In the genomic region with DNA sequence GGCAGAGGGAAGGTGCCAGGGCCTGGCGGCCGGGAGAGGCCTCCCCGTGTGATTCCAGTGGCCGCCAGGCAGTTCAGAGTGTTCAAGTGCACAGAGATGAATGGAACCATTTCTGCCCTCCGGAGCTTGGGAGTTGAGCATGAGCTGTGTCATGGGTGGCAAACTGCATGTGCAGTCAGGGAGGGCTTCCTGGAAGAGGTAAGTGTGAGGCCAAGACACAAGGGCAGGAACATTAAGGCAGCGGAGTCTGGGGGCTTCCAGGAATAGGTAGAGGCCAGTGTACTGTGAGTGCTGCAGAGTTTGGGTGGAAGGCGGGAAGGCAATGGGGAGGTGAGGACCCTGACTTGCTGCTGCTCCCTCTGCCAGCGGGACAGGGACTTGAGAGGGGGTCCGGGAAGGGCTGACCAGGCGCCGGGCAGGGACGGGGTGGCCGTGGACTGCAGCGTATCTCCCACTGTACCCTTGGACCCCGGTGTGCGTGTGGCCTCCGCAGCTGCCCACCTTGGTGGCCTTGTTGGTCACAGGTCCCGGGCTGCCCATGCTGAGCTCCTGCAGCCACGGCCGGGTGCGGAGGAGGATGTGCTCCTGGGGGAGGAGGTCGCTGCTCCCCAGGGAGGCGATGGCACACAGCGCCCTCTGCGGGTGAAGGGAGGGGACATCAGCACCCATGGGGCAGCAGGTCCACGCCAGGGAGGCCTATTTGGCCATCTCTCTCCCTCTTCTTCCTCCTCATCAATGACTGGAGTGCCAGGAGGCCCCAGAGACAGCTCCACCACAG, we compare ENCODE assay signal across 11 cellular contexts. TPM values are rescaled to one million over a fixed set of nuclear protein-coding genes. Genes with fewer than 3 reads are reported as not detected.
A peak's percentile ranks its signal among the peaks of the same experiment; 100 is the strongest.
DNase-seq lines count a peak whose midpoint lies in the region; ATAC-seq and TF ChIP-seq lines count a peak whose summit lies in the region.
"Had no signal": no experiment of that assay in that cellular context is flagged by ENCODE, and none has a peak within 500 bp of the region (broad histone marks: within the 10 kb centered on the region; RNA-seq: fewer than 3 reads in every experiment).

No MANE protein-coding gene starts in this region.

- H3K36me3 ChIP-seq in RWPE2 (ENCODE audit: low read depth) = peaks cover 16% of the 10 kb centered on the region
- peaks cover 0 to 52% (median 4%) of the 10 kb centered on the region in 3 experiments for H3K36me3 ChIP-seq in naive thymus-derived CD4-positive, alpha-beta T cell (ENCODE audit: control insufficient read depth in 2 of 3, insufficient read depth in 3 of 3, low read length in 3 of 3)
- H3K36me3 ChIP-seq: ovary had no signal

- H3K27ac ChIP-seq in RWPE2 (ENCODE audit: poor library complexity, severe bottlenecking) = no peak overlapping the region
- H3K27ac ChIP-seq in foreskin keratinocyte = no peak overlapping the region
- H3K27ac ChIP-seq in naive thymus-derived CD4-positive, alpha-beta T cell (ENCODE audit: low read depth, low read length) = no peak overlapping the region
- H3K27ac ChIP-seq: ovary had no signal

- POLR2A ChIA-PET in naive thymus-derived CD4-positive, alpha-beta T cell (lab: Charles Lee) = no interaction called here

- H3K4me3 Mint-ChIP-seq in stimulated activated naive CD8-positive, alpha-beta T cell treated with anti-CD3 and anti-CD28 coated beads, Interleukin-15, amount 100 ng/mL, for 72 hours = no peak overlapping the region
- H3K4me3 Mint-ChIP-seq in naive thymus-derived CD4-positive, alpha-beta T cell = no peak overlapping the region
- H3K4me3 Mint-ChIP-seq in activated naive CD4-positive, alpha-beta T cell treated with anti-CD3 and anti-CD28 coated beads for 36 hours = no peak overlapping the region

- TF ChIP-seq CTCF in RWPE2 (IDR thresholded peaks at IDR 0.05; ENCODE audit: poor library complexity, severe bottlenecking) (peak; percentile 16), foreskin keratinocyte (conservative IDR thresholded peaks at IDR 0.05) (peak; percentile 59)

- no peak overlapping the region for H3K4me3 ChIP-seq in RWPE2 (ENCODE audit: severe bottlenecking)
- H3K4me3 ChIP-seq in naive thymus-derived CD4-positive, alpha-beta T cell (ENCODE audit: low read length) = no peak overlapping the region
- H3K4me3 ChIP-seq: ovary had no signal

- H3K9me3 Mint-ChIP-seq in stimulated activated naive CD8-positive, alpha-beta T cell treated with anti-CD3 and anti-CD28 coated beads, Interleukin-15, amount 100 ng/mL, for 72 hours = no peaks in the 10 kb centered on the region
- no peaks in the 10 kb centered on the region for H3K9me3 Mint-ChIP-seq in naive thymus-derived CD4-positive, alpha-beta T cell
- no peaks in the 10 kb centered on the region for H3K9me3 Mint-ChIP-seq in activated naive CD4-positive, alpha-beta T cell treated with anti-CD3 and anti-CD28 coated beads for 36 hours

- peaks cover 17% of the 10 kb centered on the region for H3K4me1 Mint-ChIP-seq in stimulated activated naive CD8-positive, alpha-beta T cell treated with anti-CD3 and anti-CD28 coated beads, Interleukin-15, amount 100 ng/mL, for 72 hours
- peaks cover 8 to 28% (median 16%) of the 10 kb centered on the region in 7 donors for H3K4me1 Mint-ChIP-seq in naive thymus-derived CD4-positive, alpha-beta T cell
- H3K4me1 Mint-ChIP-seq in activated naive CD4-positive, alpha-beta T cell treated with anti-CD3 and anti-CD28 coated beads for 36 hours (ENCODE audit: low read depth) = no peaks in the 10 kb centered on the region

- ATAC-seq in stimulated activated naive CD8-positive, alpha-beta T cell treated with anti-CD3 and anti-CD28 coated beads, Interleukin-15, Interleukin-2, amounts not matched to agents 100 U/mL and 50 U/mL, for 24 hours = no peak
- no peak for ATAC-seq in stimulated activated naive CD8-positive, alpha-beta T cell treated with anti-CD3 and anti-CD28 coated beads, Interleukin-15, amount 100 ng/mL, for 72 hours
- ATAC-seq in RWPE2 (ENCODE audit: low read depth) (no peak), foreskin keratinocyte (peak; percentile 14), GM21619 (IDR thresholded peaks at IDR 0.05; ENCODE audit: unreplicated experiment) (no peak)
- no peak for ATAC-seq in naive thymus-derived CD4-positive, alpha-beta T cell
- ATAC-seq: activated CD4-positive, CD25-positive, alpha-beta regulatory T cell treated with anti-CD3 and anti-CD28 coated beads, Interleukin-2, amount 50 U/mL, for 24 hours had no signal

- H3K27ac Mint-ChIP-seq in stimulated activated naive CD8-positive, alpha-beta T cell treated with anti-CD3 and anti-CD28 coated beads, Interleukin-15, amount 100 ng/mL, for 72 hours = peak overlapping the region in 1 of 2 donors; percentile 58
- no peak overlapping the region for H3K27ac Mint-ChIP-seq in naive thymus-derived CD4-positive, alpha-beta T cell
- no peak overlapping the region for H3K27ac Mint-ChIP-seq in activated naive CD4-positive, alpha-beta T cell treated with anti-CD3 and anti-CD28 coated beads for 36 hours

- H3K27me3 ChIP-seq in RWPE2 (ENCODE audit: insufficient read depth, poor library complexity, severe bottlenecking) (no peaks in the 10 kb centered on the region), foreskin keratinocyte (no peaks in the 10 kb centered on the region)
- no peaks in the 10 kb centered on the region for H3K27me3 ChIP-seq in naive thymus-derived CD4-positive, alpha-beta T cell (ENCODE audit: control insufficient read depth in 2 of 2, insufficient read depth in 2 of 2, low read length in 2 of 2)
- H3K27me3 ChIP-seq: ovary had no signal

- intact Hi-C loops in naive thymus-derived CD4-positive, alpha-beta T cell (cut with micrococcal nuclease) = no loop called here
- intact Hi-C loops in activated naive CD4-positive, alpha-beta T cell treated with anti-CD3 and anti-CD28 coated beads for 36 hours (cut with micrococcal nuclease) = no loop called here

- H3K4me1 ChIP-seq in RWPE2 (ENCODE audit: insufficient read depth, poor library complexity, severe bottlenecking) (no peaks in the 10 kb centered on the region), foreskin keratinocyte (no peaks in the 10 kb centered on the region)
- H3K4me1 ChIP-seq in naive thymus-derived CD4-positive, alpha-beta T cell (ENCODE audit: control insufficient read depth in 2 of 2, insufficient read depth in 2 of 2, low read length in 2 of 2) = no peaks in the 10 kb centered on the region

- H3K9me3 ChIP-seq in RWPE2 (ENCODE audit: severe bottlenecking) = peaks cover 3% of the 10 kb centered on the region
- no peaks in the 10 kb centered on the region for H3K9me3 ChIP-seq in naive thymus-derived CD4-positive, alpha-beta T cell (ENCODE audit: control insufficient read depth in 2 of 3, low read length in 3 of 3)
- H3K9me3 ChIP-seq: ovary had no signal

- peaks cover 9 to 21% (median 14%) of the 10 kb centered on the region in 5 donors for H3K36me3 Mint-ChIP-seq in naive thymus-derived CD4-positive, alpha-beta T cell
- H3K36me3 Mint-ChIP-seq in activated naive CD4-positive, alpha-beta T cell treated with anti-CD3 and anti-CD28 coated beads for 36 hours (ENCODE audit: low read depth) = peaks cover 12% of the 10 kb centered on the region

- peak; percentile 40 for DNase-seq in stimulated activated naive CD8-positive, alpha-beta T cell treated with anti-CD3 and anti-CD28 coated beads, Interleukin-15, Interleukin-2, amounts not matched to agents 100 U/mL and 50 U/mL, for 24 hours
- DNase-seq in stimulated activated naive CD8-positive, alpha-beta T cell treated with anti-CD3 and anti-CD28 coated beads, Interleukin-15, amount 100 ng/mL, for 72 hours = no peak
- DNase-seq in RWPE2 (ENCODE audit: low spot score) (no peak), foreskin keratinocyte (no peak), SIG-M5 treated with dmso at 0.1 percent for 504 hours (lab: John Stamatoyannopoulos, UW; ENCODE audit: unreplicated experiment) (no peak)
- DNase-seq in naive thymus-derived CD4-positive, alpha-beta T cell = no peak
- no peak for DNase-seq in activated naive CD4-positive, alpha-beta T cell treated with anti-CD3 and anti-CD28 coated beads for 36 hours
- DNase-seq: amygdala had no signal

- no peaks in the 10 kb centered on the region for H3K27me3 Mint-ChIP-seq in stimulated activated naive CD8-positive, alpha-beta T cell treated with anti-CD3 and anti-CD28 coated beads, Interleukin-15, amount 100 ng/mL, for 72 hours
- H3K27me3 Mint-ChIP-seq in naive thymus-derived CD4-positive, alpha-beta T cell = peaks cover 0 to 5% (median 0%) of the 10 kb centered on the region in 5 donors
- no peaks in the 10 kb centered on the region for H3K27me3 Mint-ChIP-seq in activated naive CD4-positive, alpha-beta T cell treated with anti-CD3 and anti-CD28 coated beads for 36 hours (ENCODE audit: low read depth)

- CTCF ChIA-PET in naive thymus-derived CD4-positive, alpha-beta T cell (lab: Charles Lee) = no interaction called here
- CTCF ChIA-PET in activated naive CD4-positive, alpha-beta T cell treated with anti-CD3 and anti-CD28 coated beads for 36 hours (lab: Charles Lee) = no interaction called here

RNA-seq across cellular contexts. Expression of a gene that starts 7.5 kb away (rescaled TPM):
- 10.9 and 12.1 TPM in 2 replicates for total RNA-seq in foreskin keratinocyte
- 10.8 and 13.2 TPM in 2 replicates for polyA plus RNA-seq in foreskin keratinocyte
- total RNA-seq in naive thymus-derived CD4-positive, alpha-beta T cell = 10 to 100 TPM in 2 of 5 experiments, 1 to 10 TPM in 3; 8.1 to 13.0 (median 10.0) TPM
- polyA plus RNA-seq in naive thymus-derived CD4-positive, alpha-beta T cell = 1 to 10 TPM; 2.7 to 7.6 TPM
- total RNA-seq in activated naive CD4-positive, alpha-beta T cell treated with anti-CD3 and anti-CD28 coated beads for 36 hours = 1 to 10 TPM; 9.4 to 9.8 TPM

RNA-seq across cellular contexts. Expression of a gene that starts 8.6 kb away (rescaled TPM):
- total RNA-seq in foreskin keratinocyte = 14.4 and 16.7 TPM in 2 replicates
- 14.1 and 14.5 TPM in 2 replicates for polyA plus RNA-seq in foreskin keratinocyte
- 100 to 1,000 TPM in 2 of 5 experiments, 10 to 100 TPM in 3; 52.6 to 115 (median 90.0) TPM for total RNA-seq in naive thymus-derived CD4-positive, alpha-beta T cell
- polyA plus RNA-seq in naive thymus-derived CD4-positive, alpha-beta T cell = 1 to 10 TPM; 3.2 to 5.3 TPM
- total RNA-seq in activated naive CD4-positive, alpha-beta T cell treated with anti-CD3 and anti-CD28 coated beads for 36 hours = 10 to 100 TPM; 21.7 to 25.9 TPM

RNA-seq across cellular contexts. Expression of a gene that starts 8.9 kb away (rescaled TPM):
- 144 and 194 TPM in 2 replicates for total RNA-seq in foreskin keratinocyte
- 172 and 212 TPM in 2 replicates for polyA plus RNA-seq in foreskin keratinocyte
- 10 to 100 TPM; 34.2 to 45.6 (median 43.5) TPM for total RNA-seq in naive thymus-derived CD4-positive, alpha-beta T cell
- 10 to 100 TPM; 60.4 to 85.9 TPM for polyA plus RNA-seq in naive thymus-derived CD4-positive, alpha-beta T cell
- 10 to 100 TPM; 75.7 to 77.0 TPM for total RNA-seq in activated naive CD4-positive, alpha-beta T cell treated with anti-CD3 and anti-CD28 coated beads for 36 hours
